20 cellular contexts compared by ENCODE assay signal in the genomic region with DNA sequence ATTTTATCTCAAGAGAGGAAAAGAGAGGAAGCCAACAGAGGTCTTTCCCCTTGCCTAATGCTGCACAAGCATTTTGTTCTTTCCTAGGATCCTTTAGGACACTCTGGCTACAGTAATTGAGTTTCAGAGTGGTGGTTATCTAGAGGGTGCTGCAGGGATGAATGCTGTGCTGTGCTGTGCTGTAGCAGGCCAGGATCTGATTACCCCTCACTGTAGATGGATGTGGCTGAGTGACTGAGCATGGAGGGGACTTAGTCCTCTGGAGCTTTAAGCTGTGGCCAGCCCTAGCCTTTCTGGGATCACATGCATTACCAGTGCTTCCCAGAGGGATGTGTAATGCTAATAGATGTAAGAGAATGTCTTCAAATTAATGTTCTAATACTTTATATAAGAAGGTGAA.
"Had no signal": no experiment of that assay in that cellular context is flagged by ENCODE, and none has a peak within 500 bp of the region (broad histone marks: within the 10 kb centered on the region; RNA-seq: fewer than 3 reads in every experiment).

No MANE protein-coding gene starts in this region.

- H3K4me3 ChIP-seq: adrenal gland, esophagus muscularis mucosa, gastroesophageal sphincter, heart left ventricle, left ventricle myocardium inferior, tibial artery, uterus had no signal

- H3K27me3 ChIP-seq: adrenal gland, esophagus muscularis mucosa, gastroesophageal sphincter, heart left ventricle, tibial artery, uterus had no signal

- ATAC-seq: gastroesophageal sphincter, heart left ventricle, natural killer cell, SK-N-SH treated with all-trans-retinoic acid at 6 μM for 48 hours had no signal

- H3K27ac ChIP-seq: adrenal gland, esophagus muscularis mucosa, gastroesophageal sphincter, heart left ventricle, left ventricle myocardium inferior, tibial artery, uterus had no signal

- DNase-seq: activated CD4-positive, alpha-beta T cell treated with anti-CD3 and anti-CD28 coated beads, Interleukin-2, amount 50 U/mL, for 4 hours; activated CD4-positive, CD25-positive, alpha-beta regulatory T cell treated with anti-CD3 and anti-CD28 coated beads, Interleukin-2, amount 50 U/mL, for 72 hours; activated naive CD4-positive, alpha-beta T cell; adrenal gland; effector CD4-positive, alpha-beta T cell; heart left ventricle; left ventricle myocardium inferior; mesenchymal stem cell; natural killer cell; nucleus accumbens; stimulated activated CD4-positive, alpha-beta T cell treated with anti-CD3 and anti-CD28 coated beads, Interleukin-12 subunit alpha, Interleukin-12 subunit beta, amount 100 ng/mL, for 4 hours; stimulated activated CD4-positive, alpha-beta T cell treated with anti-CD3 and anti-CD28 coated beads, Interleukin-1b, Interleukin-23, amount 100 ng/mL, for 48 hours; stimulated activated CD8-positive, alpha-beta memory T cell treated with anti-CD3 and anti-CD28 coated beads, Interleukin-4, amount 100 ng/mL, for 48 hours; stimulated activated naive CD4-positive, alpha-beta T cell treated with Interleukin-2 at 50 U/mL for 16 hours; tibial artery; uterus had no signal

- H3K27ac Mint-ChIP-seq: progenitor cell of endocrine pancreas had no signal

- H3K9me3 Mint-ChIP-seq: natural killer cell had no signal

- H3K36me3 Mint-ChIP-seq: natural killer cell had no signal

- H3K36me3 ChIP-seq: adrenal gland, esophagus muscularis mucosa, gastroesophageal sphincter, heart left ventricle, left ventricle myocardium inferior, tibial artery, uterus had no signal

- H3K4me3 Mint-ChIP-seq: natural killer cell had no signal

- H3K9me3 ChIP-seq: adrenal gland, esophagus muscularis mucosa, gastroesophageal sphincter, heart left ventricle, left ventricle myocardium inferior, tibial artery, uterus had no signal

- H3K4me1 ChIP-seq: adrenal gland, tibial artery, uterus had no signal
